Comparison of ENCODE assay signal across 31 cellular contexts in genomic region chr14:85165091-85165490, GRCh38.
DNase-seq lines count a peak whose midpoint lies in the region; ATAC-seq and TF ChIP-seq lines count a peak whose summit lies in the region.
"Had no signal": no experiment of that assay in that cellular context is flagged by ENCODE, and none has a peak within 500 bp of the region (broad histone marks: within the 10 kb centered on the region; RNA-seq: fewer than 3 reads in every experiment).

No MANE protein-coding gene starts in this region.

- no peak overlapping the region for H3K4me3 Mint-ChIP-seq in endodermal cell
- H3K4me3 Mint-ChIP-seq: activated CD4-positive, alpha-beta T cell treated with anti-CD3 and anti-CD28 coated beads, Interleukin-2, amount 10 ng/mL, durations not matched to agents 7 days and 5 days; activated T-cell treated with anti-CD3 and anti-CD28 coated beads, Interleukin-2, amount 50 U/mL, for 4 hours; brain; CD4-positive, CD25-positive, alpha-beta regulatory T cell; natural killer cell treated with Interleukin-12 subunit alpha and Interleukin-12 subunit beta and Interleukin-15 and Interleukin-18, amount 100 ng/mL, for 72 hours had no signal

- H3K27me3 Mint-ChIP-seq in endodermal cell (ENCODE audit: insufficient read depth): no peaks in the 10 kb centered on the region
- H3K27me3 Mint-ChIP-seq: activated CD4-positive, alpha-beta T cell treated with anti-CD3 and anti-CD28 coated beads, Interleukin-2, amount 10 ng/mL, durations not matched to agents 7 days and 5 days; brain; CD4-positive, CD25-positive, alpha-beta regulatory T cell; natural killer cell treated with Interleukin-12 subunit alpha and Interleukin-12 subunit beta and Interleukin-15 and Interleukin-18, amount 100 ng/mL, for 72 hours had no signal

- no peaks in the 10 kb centered on the region for H3K4me1 Mint-ChIP-seq in endodermal cell
- H3K4me1 Mint-ChIP-seq: activated CD4-positive, alpha-beta T cell treated with anti-CD3 and anti-CD28 coated beads, Interleukin-2, amount 10 ng/mL, durations not matched to agents 7 days and 5 days; brain; CD4-positive, CD25-positive, alpha-beta regulatory T cell had no signal

- H3K27ac Mint-ChIP-seq in endodermal cell: no peak overlapping the region
- H3K27ac Mint-ChIP-seq: activated CD4-positive, alpha-beta T cell treated with anti-CD3 and anti-CD28 coated beads, Interleukin-2, amount 10 ng/mL, durations not matched to agents 7 days and 5 days; brain; CD4-positive, CD25-positive, alpha-beta regulatory T cell; natural killer cell treated with Interleukin-12 subunit alpha and Interleukin-12 subunit beta and Interleukin-15 and Interleukin-18, amount 100 ng/mL, for 72 hours had no signal

- peak; percentile 49 for TF ChIP-seq CTCF in endodermal cell (conservative IDR thresholded peaks at IDR 0.05)

- H3K9me3 ChIP-seq in endodermal cell (ENCODE audit: control insufficient read depth, low read length): peaks cover 36% of the 10 kb centered on the region
- no peaks in the 10 kb centered on the region for H3K9me3 ChIP-seq in aorta (ENCODE audit: control insufficient read depth, low read length)
- H3K9me3 ChIP-seq: HAP-1, thyroid gland had no signal

- no peaks in the 10 kb centered on the region for H3K4me1 ChIP-seq in endodermal cell (ENCODE audit: control insufficient read depth, insufficient read depth, low read length)
- no peaks in the 10 kb centered on the region for H3K4me1 ChIP-seq in aorta (ENCODE audit: control insufficient read depth in 1 of 2, insufficient read depth in 2 of 2, low read length in 2 of 2)
- H3K4me1 ChIP-seq: HAP-1, stomach, thyroid gland had no signal

- DNase-seq in DMS 273 (lab: John Stamatoyannopoulos, UW; ENCODE audit: unreplicated experiment) (peak; percentile 1), DMS 273 treated with DMSO at 0.1 percent for 48 hours (lab: John Stamatoyannopoulos, UW) (no peak), NCI-H2171 treated with DMSO at 0.1 percent for 48 hours (lab: John Stamatoyannopoulos, UW) (peak; percentile 58), endodermal cell (no peak), kidney tubule cell (ENCODE audit: low spot score) (peak; percentile 20), mucosa of gallbladder (ENCODE audit: low spot score) (no peak), aorta (no peak)
- DNase-seq: activated CD4-positive, alpha-beta T cell treated with anti-CD3 and anti-CD28 coated beads, Interleukin-2, amount 10 ng/mL, durations not matched to agents 7 days and 5 days; activated T-cell treated with anti-CD3 and anti-CD28 coated beads, Interleukin-2, amount 50 U/mL, for 4 hours; CD4-positive, CD25-positive, alpha-beta regulatory T cell; effector CD8-positive, alpha-beta T cell; foreskin fibroblast; GDM1; hypothalamus; MM.1S; NCI-H1417 treated with DMSO at 0.1 percent for 48 hours; NCI-H2081 treated with DMSO at 0.1 percent for 48 hours; NCI-H446 treated with DMSO at 0.1 percent for 48 hours; stimulated activated CD4-positive, alpha-beta T cell treated with anti-CD3 and anti-CD28 coated beads, Interleukin-1b, Interleukin-23, amount 100 ng/mL, for 48 hours; stimulated activated CD8-positive, alpha-beta memory T cell treated with anti-CD3 and anti-CD28 coated beads, Interleukin-4, amount 100 ng/mL, for 48 hours; stomach; T-helper 9 cell; thyroid gland had no signal

- intact Hi-C loops in aorta (cut with DNase I): no loop called here

- H3K36me3 ChIP-seq in endodermal cell (ENCODE audit: control insufficient read depth, insufficient read depth, low read length) (no peaks in the 10 kb centered on the region), aorta (ENCODE audit: control insufficient read depth in 1 of 2, insufficient read depth in 2 of 2, low read length in 1 of 2) (no peaks in the 10 kb centered on the region)
- H3K36me3 ChIP-seq: HAP-1, stomach, thyroid gland had no signal

- no peak overlapping the region for H3K9ac ChIP-seq in endodermal cell (ENCODE audit: extremely low read depth, low read length, poor library complexity, severe bottlenecking)

- ATAC-seq in GM21723 (IDR thresholded peaks at IDR 0.05; ENCODE audit: unreplicated experiment): no peak
- ATAC-seq in aorta (ENCODE audit: low FRiP score): no peak
- ATAC-seq: activated T-cell treated with anti-CD3 and anti-CD28 coated beads, Interleukin-2, amount 50 U/mL, for 4 hours; natural killer cell treated with Interleukin-12 subunit alpha and Interleukin-12 subunit beta and Interleukin-15 and Interleukin-18, amount 100 ng/mL, for 72 hours had no signal

- 89 to 100% methylated on average over 3 of the region's 3 CpGs for WGBS in endodermal cell (ENCODE audit: insufficient coverage in 1 of 2, insufficient read length in 1 of 2), 2 experiments
- 91 to 97% methylated on average over 3 of the region's 3 CpGs for WGBS in aorta, 2 donors

- no peak overlapping the region for H3K27ac ChIP-seq in endodermal cell (ENCODE audit: low read depth, low read length)
- no peak overlapping the region for H3K27ac ChIP-seq in aorta (ENCODE audit: low read depth in 1 of 2, low read length in 2 of 2)
- H3K27ac ChIP-seq: 22Rv1, RWPE1, stomach, thyroid gland, VCaP had no signal

- no peaks in the 10 kb centered on the region for H3K36me3 Mint-ChIP-seq in endodermal cell (ENCODE audit: low read depth)
- H3K36me3 Mint-ChIP-seq: brain; CD4-positive, CD25-positive, alpha-beta regulatory T cell had no signal

- no peak overlapping the region for H3K4me3 ChIP-seq in endodermal cell (ENCODE audit: low read length)
- no peak overlapping the region for H3K4me3 ChIP-seq in aorta (ENCODE audit: low read length in 2 of 2)
- H3K4me3 ChIP-seq: HAP-1, smooth muscle cell, stomach, thyroid gland had no signal

- H3K9me3 Mint-ChIP-seq in endodermal cell: peaks cover 23% of the 10 kb centered on the region

- H3K27me3 ChIP-seq in endodermal cell (ENCODE audit: control insufficient read depth, insufficient read depth, low read length, poor library complexity, severe bottlenecking) (no peaks in the 10 kb centered on the region), aorta (ENCODE audit: control insufficient read depth in 1 of 2, insufficient read depth in 2 of 2, low read length in 1 of 2) (no peaks in the 10 kb centered on the region)
- H3K27me3 ChIP-seq: stomach, thyroid gland had no signal

Comparison
In these comparisons a context has a peak if more than half of its experiments do, and no peak if none do; other contexts are left out.
1. DNase-seq: peak in DMS 273 (single experiment), NCI-H2171 treated with DMSO at 0.1 percent for 48 hours (single experiment) and kidney tubule cell (single experiment); none in DMS 273 treated with DMSO at 0.1 percent for 48 hours (single experiment), endodermal cell (single experiment), mucosa of gallbladder (single experiment) and aorta (0 of 2).